ENCODE assay signal across 8 cellular contexts in genomic region chr20:41031243-41031619, GRCh38. TPM values are rescaled to one million over a fixed set of nuclear protein-coding genes. Genes with fewer than 3 reads are reported as not detected.
DNase-seq lines count a peak whose midpoint lies in the region; ATAC-seq, FAIRE-seq and TF ChIP-seq lines count a peak whose summit lies in the region.

No MANE protein-coding gene starts in this region.

- WGBS in thymus = 96% methylated on average over 2 of the region's 2 CpGs

- peaks cover 73% of the 10 kb centered on the region for H3K4me1 Mint-ChIP-seq in activated naive CD4-positive, alpha-beta T cell treated with anti-CD3 and anti-CD28 coated beads, Interleukin-2, amount 10 ng/mL, durations not matched to agents 7 days and 5 days
- H3K4me1 Mint-ChIP-seq in activated naive CD8-positive, alpha-beta T cell treated with anti-CD3 and anti-CD28 coated beads, Interleukin-2, amount 50 U/mL, for 24 hours = peaks cover 76% of the 10 kb centered on the region

- H3K9ac ChIP-seq in kidney (ENCODE audit: low read length in 2 of 2) = no peak overlapping the region

- H3K4me3 Mint-ChIP-seq in activated naive CD4-positive, alpha-beta T cell treated with anti-CD3 and anti-CD28 coated beads, Interleukin-2, amount 10 ng/mL, durations not matched to agents 7 days and 5 days = peak overlapping the region; percentile 82
- peak overlapping the region; percentile 92 for H3K4me3 Mint-ChIP-seq in activated naive CD8-positive, alpha-beta T cell treated with anti-CD3 and anti-CD28 coated beads, Interleukin-2, amount 50 U/mL, for 24 hours

- FAIRE-seq in kidney (lab: Jason Lieb, UNC) = no peak

- CTCF ChIA-PET in activated naive CD4-positive, alpha-beta T cell treated with anti-CD3 and anti-CD28 coated beads, Interleukin-2, amount 10 ng/mL, durations not matched to agents 7 days and 5 days (lab: Charles Lee) = interaction anchor here (0.7 to 3.9 kb wide), 5 partner anchors 15 to 67 kb away, joined by 3 to 19 read pairs (median 7); no protein-coding TSS in a partner anchor

- H3K4me1 ChIP-seq in kidney (ENCODE audit: control insufficient read depth in 1 of 2, insufficient read depth in 1 of 2, low read depth in 1 of 2, low read length in 2 of 2) (peaks cover 9 to 21% of the 10 kb centered on the region in 2 donors), thymus (ENCODE audit: control insufficient read depth, insufficient read depth, low read length) (peaks cover 25% of the 10 kb centered on the region)

- peaks cover 55% of the 10 kb centered on the region for H3K36me3 Mint-ChIP-seq in activated naive CD4-positive, alpha-beta T cell treated with anti-CD3 and anti-CD28 coated beads, Interleukin-2, amount 10 ng/mL, durations not matched to agents 7 days and 5 days
- H3K36me3 Mint-ChIP-seq in activated naive CD8-positive, alpha-beta T cell treated with anti-CD3 and anti-CD28 coated beads, Interleukin-2, amount 50 U/mL, for 24 hours (ENCODE audit: low read depth) = peaks cover 62% of the 10 kb centered on the region

- H3K27me3 Mint-ChIP-seq in activated naive CD4-positive, alpha-beta T cell treated with anti-CD3 and anti-CD28 coated beads, Interleukin-2, amount 10 ng/mL, durations not matched to agents 7 days and 5 days = no peaks in the 10 kb centered on the region
- no peaks in the 10 kb centered on the region for H3K27me3 Mint-ChIP-seq in activated naive CD8-positive, alpha-beta T cell treated with anti-CD3 and anti-CD28 coated beads, Interleukin-2, amount 50 U/mL, for 24 hours

- H3K27ac Mint-ChIP-seq in activated naive CD4-positive, alpha-beta T cell treated with anti-CD3 and anti-CD28 coated beads, Interleukin-2, amount 10 ng/mL, durations not matched to agents 7 days and 5 days = peak overlapping the region; percentile 8
- peak overlapping the region; percentile 21 for H3K27ac Mint-ChIP-seq in activated naive CD8-positive, alpha-beta T cell treated with anti-CD3 and anti-CD28 coated beads, Interleukin-2, amount 50 U/mL, for 24 hours

- H3K36me3 ChIP-seq in kidney (ENCODE audit: control insufficient read depth in 1 of 2, insufficient read depth in 2 of 2, low read length in 2 of 2) = no peaks in the 10 kb centered on the region
- H3K36me3 ChIP-seq in thymus (ENCODE audit: control insufficient read depth, insufficient read depth) = no peaks in the 10 kb centered on the region

- H3K9me3 Mint-ChIP-seq in activated naive CD4-positive, alpha-beta T cell treated with anti-CD3 and anti-CD28 coated beads, Interleukin-2, amount 10 ng/mL, durations not matched to agents 7 days and 5 days = no peaks in the 10 kb centered on the region
- no peaks in the 10 kb centered on the region for H3K9me3 Mint-ChIP-seq in activated naive CD8-positive, alpha-beta T cell treated with anti-CD3 and anti-CD28 coated beads, Interleukin-2, amount 50 U/mL, for 24 hours

- TF ChIP-seq CTCF in kidney (IDR thresholded peaks at IDR 0.05; ENCODE audit: borderline replicate concordance, extremely low read depth, insufficient read depth) = no peak

- H3K27ac ChIP-seq in kidney (ENCODE audit: low read depth in 2 of 2, low read length in 2 of 2) (no peak overlapping the region), thymus (ENCODE audit: low read depth) (no peak overlapping the region)

- no peak for ATAC-seq in activated naive CD8-positive, alpha-beta T cell treated with anti-CD3 and anti-CD28 coated beads, Interleukin-2, amount 50 U/mL, for 24 hours
- no peak for ATAC-seq in GM18868 (IDR thresholded peaks at IDR 0.05; ENCODE audit: unreplicated experiment)
- ATAC-seq in GM18502 (IDR thresholded peaks at IDR 0.05; ENCODE audit: poor library complexity, unreplicated experiment) = no peak

- intact Hi-C loops in kidney (cut with DNase I) = no loop called here

- H3K9me3 ChIP-seq in kidney (ENCODE audit: control insufficient read depth in 1 of 2, low read length in 2 of 2) (no peaks in the 10 kb centered on the region), thymus (ENCODE audit: control insufficient read depth) (no peaks in the 10 kb centered on the region)

- no peaks in the 10 kb centered on the region for H3K27me3 ChIP-seq in thymus (ENCODE audit: control insufficient read depth, insufficient read depth)

- no peak for DNase-seq in activated naive CD4-positive, alpha-beta T cell treated with anti-CD3 and anti-CD28 coated beads, Interleukin-2, amount 10 ng/mL, durations not matched to agents 7 days and 5 days
- DNase-seq in activated naive CD4-positive, alpha-beta T cell (lab: John Stamatoyannopoulos, UW) = no peak
- no peak for DNase-seq in activated naive CD8-positive, alpha-beta T cell treated with anti-CD3 and anti-CD28 coated beads, Interleukin-2, amount 50 U/mL, for 24 hours
- DNase-seq in kidney = no peak
- no peak for DNase-seq in AG08395 (ENCODE audit: low spot score)

- H3K4me3 ChIP-seq in kidney (ENCODE audit: low read length in 2 of 2) (peak overlapping the region; percentile 66 to 85), thymus (ENCODE audit: low read length) (peak overlapping the region; percentile 80)

RNA-seq across cellular contexts. Expression of gene TOP1, which starts 2.6 kb away (rescaled TPM):
- 49.9 TPM for total RNA-seq in kidney
- polyA plus RNA-seq in kidney (ENCODE audit: insufficient read depth, low read depth, low replicate concordance) (23.4 TPM), thymus (44.2 TPM)
